Comparison of ENCODE assay signal across 1 cellular context in genomic region chr20:45311589-45312211, GRCh38.
TF ChIP-seq lines count a peak whose summit lies in the region.

No MANE protein-coding gene starts in this region.

TF ChIP-seq in HepG2, 621 proteins besides CTCF, POLR2A, EP300 and RAD21 (continued from another document and continues in another):
- TF ChIP-seq, protein P1, sequence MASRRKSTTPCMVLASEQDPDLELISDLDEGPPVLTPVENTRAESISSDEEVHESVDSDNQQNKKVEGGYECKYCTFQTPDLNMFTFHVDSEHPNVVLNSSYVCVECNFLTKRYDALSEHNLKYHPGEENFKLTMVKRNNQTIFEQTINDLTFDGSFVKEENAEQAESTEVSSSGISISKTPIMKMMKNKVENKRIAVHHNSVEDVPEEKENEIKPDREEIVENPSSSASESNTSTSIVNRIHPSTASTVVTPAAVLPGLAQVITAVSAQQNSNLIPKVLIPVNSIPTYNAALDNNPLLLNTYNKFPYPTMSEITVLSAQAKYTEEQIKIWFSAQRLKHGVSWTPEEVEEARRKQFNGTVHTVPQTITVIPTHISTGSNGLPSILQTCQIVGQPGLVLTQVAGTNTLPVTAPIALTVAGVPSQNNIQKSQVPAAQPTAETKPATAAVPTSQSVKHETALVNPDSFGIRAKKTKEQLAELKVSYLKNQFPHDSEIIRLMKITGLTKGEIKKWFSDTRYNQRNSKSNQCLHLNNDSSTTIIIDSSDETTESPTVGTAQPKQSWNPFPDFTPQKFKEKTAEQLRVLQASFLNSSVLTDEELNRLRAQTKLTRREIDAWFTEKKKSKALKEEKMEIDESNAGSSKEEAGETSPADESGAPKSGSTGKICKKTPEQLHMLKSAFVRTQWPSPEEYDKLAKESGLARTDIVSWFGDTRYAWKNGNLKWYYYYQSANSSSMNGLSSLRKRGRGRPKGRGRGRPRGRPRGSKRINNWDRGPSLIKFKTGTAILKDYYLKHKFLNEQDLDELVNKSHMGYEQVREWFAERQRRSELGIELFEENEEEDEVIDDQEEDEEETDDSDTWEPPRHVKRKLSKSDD (CRISPR knock-in tag; IDR thresholded peaks at IDR 0.05; ENCODE audit: low read depth): 0 out of 2 replicates have a peak, but pooled peaks have one; percentile 52
- TF ChIP-seq ZFX (CRISPR knock-in tag; IDR thresholded peaks at IDR 0.05; ENCODE audit: low read depth): peak; percentile 36; the same call in 1 of the 2 replicates
- no peak for TF ChIP-seq ZC3H13 (CRISPR knock-in tag; IDR thresholded peaks at IDR 0.05)
- TF ChIP-seq ZNF446 (CRISPR knock-in tag; IDR thresholded peaks at IDR 0.05): 0 out of 2 replicates have a peak, but pooled peaks have one; percentile 28
- TF ChIP-seq SMC3 (IDR thresholded peaks at IDR 0.05; ENCODE audit: low read length): peak; percentile 18; the same call in 1 of the 2 replicates
- TF ChIP-seq, protein P2, sequence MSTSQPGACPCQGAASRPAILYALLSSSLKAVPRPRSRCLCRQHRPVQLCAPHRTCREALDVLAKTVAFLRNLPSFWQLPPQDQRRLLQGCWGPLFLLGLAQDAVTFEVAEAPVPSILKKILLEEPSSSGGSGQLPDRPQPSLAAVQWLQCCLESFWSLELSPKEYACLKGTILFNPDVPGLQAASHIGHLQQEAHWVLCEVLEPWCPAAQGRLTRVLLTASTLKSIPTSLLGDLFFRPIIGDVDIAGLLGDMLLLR (CRISPR knock-in tag; IDR thresholded peaks at IDR 0.05): 0 out of 2 replicates have a peak, but pooled peaks have one; percentile 9
- TF ChIP-seq NFKB2 (CRISPR knock-in tag; IDR thresholded peaks at IDR 0.05; ENCODE audit: borderline replicate concordance): peak; percentile 41; the same call in 1 of the 2 replicates
- TF ChIP-seq MEIS1 (CRISPR knock-in tag; IDR thresholded peaks at IDR 0.05; ENCODE audit: borderline replicate concordance): peak; percentile 49; the same call in 1 of the 2 replicates
- 0 out of 2 replicates have a peak, but pooled peaks have one; percentile 65 for TF ChIP-seq ZNF543 (CRISPR knock-in tag; IDR thresholded peaks at IDR 0.05)
- TF ChIP-seq ARID5B (CRISPR knock-in tag; IDR thresholded peaks at IDR 0.05): 0 out of 2 replicates have a peak, but pooled peaks have one; percentile 17
- TF ChIP-seq RXRA (CRISPR knock-in tag; IDR thresholded peaks at IDR 0.05): peak; percentile 35; the same call in 1 of the 2 replicates
- TF ChIP-seq, protein P3, sequence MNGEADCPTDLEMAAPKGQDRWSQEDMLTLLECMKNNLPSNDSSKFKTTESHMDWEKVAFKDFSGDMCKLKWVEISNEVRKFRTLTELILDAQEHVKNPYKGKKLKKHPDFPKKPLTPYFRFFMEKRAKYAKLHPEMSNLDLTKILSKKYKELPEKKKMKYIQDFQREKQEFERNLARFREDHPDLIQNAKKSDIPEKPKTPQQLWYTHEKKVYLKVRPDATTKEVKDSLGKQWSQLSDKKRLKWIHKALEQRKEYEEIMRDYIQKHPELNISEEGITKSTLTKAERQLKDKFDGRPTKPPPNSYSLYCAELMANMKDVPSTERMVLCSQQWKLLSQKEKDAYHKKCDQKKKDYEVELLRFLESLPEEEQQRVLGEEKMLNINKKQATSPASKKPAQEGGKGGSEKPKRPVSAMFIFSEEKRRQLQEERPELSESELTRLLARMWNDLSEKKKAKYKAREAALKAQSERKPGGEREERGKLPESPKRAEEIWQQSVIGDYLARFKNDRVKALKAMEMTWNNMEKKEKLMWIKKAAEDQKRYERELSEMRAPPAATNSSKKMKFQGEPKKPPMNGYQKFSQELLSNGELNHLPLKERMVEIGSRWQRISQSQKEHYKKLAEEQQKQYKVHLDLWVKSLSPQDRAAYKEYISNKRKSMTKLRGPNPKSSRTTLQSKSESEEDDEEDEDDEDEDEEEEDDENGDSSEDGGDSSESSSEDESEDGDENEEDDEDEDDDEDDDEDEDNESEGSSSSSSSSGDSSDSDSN (CRISPR knock-in tag; IDR thresholded peaks at IDR 0.05): peak; percentile 32; the same call in 1 of the 2 replicates
- TF ChIP-seq TBL1XR1 (IDR thresholded peaks at IDR 0.05; ENCODE audit: borderline replicate concordance, low read length, partially characterized antibody): no peak
- TF ChIP-seq XRCC5 (optimal IDR thresholded peaks at IDR 0.05; ENCODE audit: low read length): peak; percentile 92
- TF ChIP-seq, protein P4, sequence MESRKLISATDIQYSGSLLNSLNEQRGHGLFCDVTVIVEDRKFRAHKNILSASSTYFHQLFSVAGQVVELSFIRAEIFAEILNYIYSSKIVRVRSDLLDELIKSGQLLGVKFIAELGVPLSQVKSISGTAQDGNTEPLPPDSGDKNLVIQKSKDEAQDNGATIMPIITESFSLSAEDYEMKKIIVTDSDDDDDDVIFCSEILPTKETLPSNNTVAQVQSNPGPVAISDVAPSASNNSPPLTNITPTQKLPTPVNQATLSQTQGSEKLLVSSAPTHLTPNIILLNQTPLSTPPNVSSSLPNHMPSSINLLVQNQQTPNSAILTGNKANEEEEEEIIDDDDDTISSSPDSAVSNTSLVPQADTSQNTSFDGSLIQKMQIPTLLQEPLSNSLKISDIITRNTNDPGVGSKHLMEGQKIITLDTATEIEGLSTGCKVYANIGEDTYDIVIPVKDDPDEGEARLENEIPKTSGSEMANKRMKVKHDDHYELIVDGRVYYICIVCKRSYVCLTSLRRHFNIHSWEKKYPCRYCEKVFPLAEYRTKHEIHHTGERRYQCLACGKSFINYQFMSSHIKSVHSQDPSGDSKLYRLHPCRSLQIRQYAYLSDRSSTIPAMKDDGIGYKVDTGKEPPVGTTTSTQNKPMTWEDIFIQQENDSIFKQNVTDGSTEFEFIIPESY (CRISPR knock-in tag; IDR thresholded peaks at IDR 0.05): peak; percentile 90
- 0 out of 2 replicates have a peak, but pooled peaks have one; percentile 50 for TF ChIP-seq ZNF713 (CRISPR knock-in tag; IDR thresholded peaks at IDR 0.05)
- no peak for TF ChIP-seq NAIF1 (CRISPR knock-in tag; IDR thresholded peaks at IDR 0.05; ENCODE audit: borderline replicate concordance)
- TF ChIP-seq ZC3H4 (CRISPR knock-in tag; IDR thresholded peaks at IDR 0.05; ENCODE audit: borderline replicate concordance): no peak
- peak; percentile 53 for TF ChIP-seq ZFP91 (CRISPR knock-in tag; IDR thresholded peaks at IDR 0.05; ENCODE audit: borderline replicate concordance)
- TF ChIP-seq, protein P5, sequence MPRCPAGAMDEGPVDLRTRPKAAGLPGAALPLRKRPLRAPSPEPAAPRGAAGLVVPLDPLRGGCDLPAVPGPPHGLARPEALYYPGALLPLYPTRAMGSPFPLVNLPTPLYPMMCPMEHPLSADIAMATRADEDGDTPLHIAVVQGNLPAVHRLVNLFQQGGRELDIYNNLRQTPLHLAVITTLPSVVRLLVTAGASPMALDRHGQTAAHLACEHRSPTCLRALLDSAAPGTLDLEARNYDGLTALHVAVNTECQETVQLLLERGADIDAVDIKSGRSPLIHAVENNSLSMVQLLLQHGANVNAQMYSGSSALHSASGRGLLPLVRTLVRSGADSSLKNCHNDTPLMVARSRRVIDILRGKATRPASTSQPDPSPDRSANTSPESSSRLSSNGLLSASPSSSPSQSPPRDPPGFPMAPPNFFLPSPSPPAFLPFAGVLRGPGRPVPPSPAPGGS (CRISPR knock-in tag; IDR thresholded peaks at IDR 0.05): 0 out of 2 replicates have a peak, but pooled peaks have one; percentile 35
- TF ChIP-seq ZNF75D (CRISPR knock-in tag; IDR thresholded peaks at IDR 0.05; ENCODE audit: borderline replicate concordance): no peak
- peak; percentile 67; the same call in 1 of the 2 replicates for TF ChIP-seq REPIN1 (CRISPR knock-in tag; IDR thresholded peaks at IDR 0.05; ENCODE audit: borderline replicate concordance, low read depth)
- TF ChIP-seq SNAPC2 (CRISPR knock-in tag; IDR thresholded peaks at IDR 0.05): no peak
- no peak for TF ChIP-seq CC2D1A (CRISPR knock-in tag; IDR thresholded peaks at IDR 0.05)
- no peak for TF ChIP-seq JUN (CRISPR knock-in tag; IDR thresholded peaks at IDR 0.05)
- TF ChIP-seq ZNF710 (CRISPR knock-in tag; IDR thresholded peaks at IDR 0.05; ENCODE audit: borderline replicate concordance): 0 out of 2 replicates have a peak, but pooled peaks have one; percentile 36
- TF ChIP-seq, protein P6, sequence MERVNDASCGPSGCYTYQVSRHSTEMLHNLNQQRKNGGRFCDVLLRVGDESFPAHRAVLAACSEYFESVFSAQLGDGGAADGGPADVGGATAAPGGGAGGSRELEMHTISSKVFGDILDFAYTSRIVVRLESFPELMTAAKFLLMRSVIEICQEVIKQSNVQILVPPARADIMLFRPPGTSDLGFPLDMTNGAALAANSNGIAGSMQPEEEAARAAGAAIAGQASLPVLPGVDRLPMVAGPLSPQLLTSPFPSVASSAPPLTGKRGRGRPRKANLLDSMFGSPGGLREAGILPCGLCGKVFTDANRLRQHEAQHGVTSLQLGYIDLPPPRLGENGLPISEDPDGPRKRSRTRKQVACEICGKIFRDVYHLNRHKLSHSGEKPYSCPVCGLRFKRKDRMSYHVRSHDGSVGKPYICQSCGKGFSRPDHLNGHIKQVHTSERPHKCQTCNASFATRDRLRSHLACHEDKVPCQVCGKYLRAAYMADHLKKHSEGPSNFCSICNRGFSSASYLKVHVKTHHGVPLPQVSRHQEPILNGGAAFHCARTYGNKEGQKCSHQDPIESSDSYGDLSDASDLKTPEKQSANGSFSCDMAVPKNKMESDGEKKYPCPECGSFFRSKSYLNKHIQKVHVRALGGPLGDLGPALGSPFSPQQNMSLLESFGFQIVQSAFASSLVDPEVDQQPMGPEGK (CRISPR knock-in tag; IDR thresholded peaks at IDR 0.05): peak; percentile 47; the same call in 1 of the 2 replicates
- TF ChIP-seq MAX (IDR thresholded peaks at IDR 0.05): peak; percentile 50; the same call in 1 of the 2 replicates
- TF ChIP-seq PITX1 (CRISPR knock-in tag; IDR thresholded peaks at IDR 0.05): peak; percentile 62; the same call in 1 of the 2 replicates
- TF ChIP-seq, protein P7, sequence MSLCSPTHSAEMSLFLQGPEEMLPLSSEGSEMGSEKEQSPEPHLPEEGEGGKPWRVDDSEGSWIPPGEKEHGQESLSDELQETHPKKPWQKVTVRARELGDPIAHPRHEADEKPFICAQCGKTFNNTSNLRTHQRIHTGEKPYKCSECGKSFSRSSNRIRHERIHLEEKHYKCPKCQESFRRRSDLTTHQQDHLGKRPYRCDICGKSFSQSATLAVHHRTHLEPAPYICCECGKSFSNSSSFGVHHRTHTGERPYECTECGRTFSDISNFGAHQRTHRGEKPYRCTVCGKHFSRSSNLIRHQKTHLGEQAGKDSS (CRISPR knock-in tag; IDR thresholded peaks at IDR 0.05; ENCODE audit: borderline replicate concordance, low read depth): 0 out of 2 replicates have a peak, but pooled peaks have one; percentile 56
- peak; percentile 54 for TF ChIP-seq RBM39 (IDR thresholded peaks at IDR 0.05; ENCODE audit: low read depth, low read length, poor library complexity, severe bottlenecking)
